In genomic region chr9:97996676-97997075, GRCh38 we compare ENCODE assay signal across 5 cellular contexts. TPM values are rescaled to one million over a fixed set of nuclear protein-coding genes. Genes with fewer than 3 reads are reported as not detected.
"Had no signal": no experiment of that assay in that cellular context is flagged by ENCODE, and none has a peak within 500 bp of the region (broad histone marks: within the 10 kb centered on the region; RNA-seq: fewer than 3 reads in every experiment).

No MANE protein-coding gene starts in this region.

RNA-seq across cellular contexts. Expression of gene HEMGN, which starts 58.7 kb away (rescaled TPM):
- total RNA-seq: astrocyte, body of pancreas, breast epithelium had no signal
- polyA plus RNA-seq: adrenal gland, aorta had no signal
